In the genomic region with DNA sequence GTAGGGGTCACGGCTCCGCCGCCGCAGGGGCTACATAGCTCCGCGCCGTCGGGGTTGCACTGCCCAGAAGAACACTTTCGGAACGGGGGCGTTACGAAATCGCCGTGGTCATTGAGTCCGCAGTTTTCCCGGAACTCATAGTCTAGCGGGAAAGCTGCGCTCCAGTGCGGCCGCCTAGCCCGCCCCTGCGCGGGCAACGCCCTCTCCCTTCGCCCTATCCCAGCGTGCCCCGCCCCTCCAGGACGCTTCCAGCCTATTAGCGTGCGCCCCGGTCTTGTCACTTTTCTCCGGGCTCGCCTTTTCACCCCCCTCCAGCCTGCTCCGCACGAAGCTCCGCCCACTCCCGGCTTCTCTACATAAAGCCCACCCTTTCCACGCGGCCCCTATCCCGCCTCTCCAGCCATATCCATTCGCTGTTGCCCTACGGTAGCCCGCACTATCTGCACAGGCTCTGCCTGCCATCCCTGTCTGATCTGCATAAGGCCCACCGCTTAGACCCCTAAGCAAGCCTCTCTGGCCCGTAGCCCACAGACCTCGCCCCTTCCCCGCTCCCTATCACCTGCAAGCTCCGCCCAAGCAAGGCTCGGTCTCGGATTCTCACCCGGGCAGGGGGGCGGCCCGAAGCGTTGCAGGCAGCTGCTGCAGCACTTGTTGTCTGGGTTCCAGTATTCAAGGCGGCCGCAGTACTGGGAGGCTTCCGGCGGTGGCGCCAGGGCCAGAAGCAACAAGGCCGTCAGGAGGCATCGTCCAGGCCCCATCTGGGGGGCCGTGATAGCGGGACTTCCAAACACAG, we compare ENCODE assay signal across 1 cellular context.
TF ChIP-seq lines count a peak whose summit lies in the region.

No MANE protein-coding gene starts in this region.

TF ChIP-seq in HepG2, 621 proteins besides CTCF, POLR2A, EP300 and RAD21 (continued from another document and continues in another):
- TF ChIP-seq, protein P1, sequence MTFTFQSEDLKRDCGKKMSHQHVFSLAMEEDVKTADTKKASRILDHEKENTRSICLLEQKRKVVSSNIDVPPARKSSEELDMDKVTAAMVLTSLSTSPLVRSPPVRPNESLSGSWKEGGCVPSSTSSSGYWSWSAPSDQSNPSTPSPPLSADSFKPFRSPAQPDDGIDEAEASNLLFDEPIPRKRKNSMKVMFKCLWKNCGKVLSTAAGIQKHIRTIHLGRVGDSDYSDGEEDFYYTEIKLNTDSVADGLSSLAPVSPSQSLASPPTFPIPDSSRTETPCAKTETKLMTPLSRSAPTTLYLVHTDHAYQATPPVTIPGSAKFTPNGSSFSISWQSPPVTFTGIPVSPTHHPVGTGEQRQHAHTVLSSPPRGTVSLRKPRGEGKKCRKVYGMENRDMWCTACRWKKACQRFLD (CRISPR knock-in tag; IDR thresholded peaks at IDR 0.05; ENCODE audit: borderline replicate concordance): peak; percentile 37; the same call in 1 of the 2 replicates
- TF ChIP-seq, protein P2, sequence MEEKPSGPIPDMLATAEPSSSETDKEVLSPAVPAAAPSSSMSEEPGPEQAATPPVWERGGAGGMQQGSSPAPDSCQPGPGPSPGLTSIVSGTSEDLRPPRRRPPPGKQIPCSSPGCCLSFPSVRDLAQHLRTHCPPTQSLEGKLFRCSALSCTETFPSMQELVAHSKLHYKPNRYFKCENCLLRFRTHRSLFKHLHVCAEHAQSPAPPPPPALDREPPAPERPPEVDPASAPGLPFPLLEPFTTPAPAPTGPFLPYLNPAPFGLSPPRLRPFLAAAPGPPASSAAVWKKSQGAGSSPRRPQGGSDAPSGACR (CRISPR knock-in tag; IDR thresholded peaks at IDR 0.05): no peak; the same call in 1 of the 2 replicates
- TF ChIP-seq MYPOP (CRISPR knock-in tag; IDR thresholded peaks at IDR 0.05) (peak; percentile 88), MYC (CRISPR knock-in tag; IDR thresholded peaks at IDR 0.05; ENCODE audit: borderline replicate concordance) (peak; percentile 74; the same call in 1 of the 2 replicates), TSC22D2 (CRISPR knock-in tag; IDR thresholded peaks at IDR 0.05; ENCODE audit: borderline replicate concordance) (no peak), E2F2 (CRISPR knock-in tag; IDR thresholded peaks at IDR 0.05; ENCODE audit: borderline replicate concordance) (no peak), STAG1 (CRISPR knock-in tag; IDR thresholded peaks at IDR 0.05) (peak; percentile 32), HIVEP1 (CRISPR knock-in tag; IDR thresholded peaks at IDR 0.05) (no peak), RNF2 (conservative IDR thresholded peaks at IDR 0.05; ENCODE audit: low read depth) (0 out of 2 replicates have a peak, but pooled peaks have one; percentile 24), GPN1 (CRISPR knock-in tag; IDR thresholded peaks at IDR 0.05; ENCODE audit: borderline replicate concordance) (no peak), NR1H2 (CRISPR knock-in tag; IDR thresholded peaks at IDR 0.05; ENCODE audit: borderline replicate concordance, low read depth) (no peak), ZNF883 (CRISPR knock-in tag; IDR thresholded peaks at IDR 0.05; ENCODE audit: not compliant biosample characterization) (peak; percentile 53), FOXA1 (IDR thresholded peaks at IDR 0.05) (no peak), FOXA1 (CRISPR knock-in tag; IDR thresholded peaks at IDR 0.05) (peak; percentile 32; the same call in 1 of the 2 replicates), HNF4G (IDR thresholded peaks at IDR 0.05; ENCODE audit: borderline replicate concordance, low read depth, low read length) (no peak; the same call in 1 of the 2 replicates), HNF4G (CRISPR knock-in tag; IDR thresholded peaks at IDR 0.05; ENCODE audit: borderline replicate concordance, low read depth) (no peak), SOX13 (IDR thresholded peaks at IDR 0.05) (no peak), SOX13 (CRISPR knock-in tag; conservative IDR thresholded peaks at IDR 0.05 in 1 of 2, IDR thresholded peaks at IDR 0.05 in 1 of 2) (peak in 1 of 2 experiments; percentile 29; a peak in 1 of 4 replicates), TOE1 (CRISPR knock-in tag; IDR thresholded peaks at IDR 0.05) (no peak), DRAP1 (CRISPR knock-in tag; IDR thresholded peaks at IDR 0.05) (peak; percentile 100), ZNF772 (CRISPR knock-in tag; IDR thresholded peaks at IDR 0.05) (no peak; the same call in 1 of the 2 replicates), ZFP82 (CRISPR knock-in tag; IDR thresholded peaks at IDR 0.05; ENCODE audit: borderline replicate concordance) (no peak), MTF1 (CRISPR knock-in tag; IDR thresholded peaks at IDR 0.05) (no peak), RFXAP (CRISPR knock-in tag; IDR thresholded peaks at IDR 0.05; ENCODE audit: borderline replicate concordance) (no peak), IRF2 (CRISPR knock-in tag; IDR thresholded peaks at IDR 0.05) (peak; percentile 71), XRCC5 (optimal IDR thresholded peaks at IDR 0.05; ENCODE audit: low read length) (peak; percentile 44), ZNF563 (CRISPR knock-in tag; IDR thresholded peaks at IDR 0.05) (no peak), MLX (CRISPR knock-in tag; IDR thresholded peaks at IDR 0.05) (no peak), PAF1 (CRISPR knock-in tag; IDR thresholded peaks at IDR 0.05) (no peak), ZNF33B (CRISPR knock-in tag; IDR thresholded peaks at IDR 0.05) (no peak), NFATC3 (CRISPR knock-in tag; IDR thresholded peaks at IDR 0.05) (peak; percentile 38; the same call in 1 of the 2 replicates), POLR2AphosphoS2 (IDR thresholded peaks at IDR 0.05; ENCODE audit: low read depth, low read length) (no peak), FLYWCH1 (CRISPR knock-in tag; IDR thresholded peaks at IDR 0.05) (no peak), SP140L (CRISPR knock-in tag; IDR thresholded peaks at IDR 0.05; ENCODE audit: borderline replicate concordance) (no peak), CEBPB (IDR thresholded peaks at IDR 0.05; ENCODE audit: borderline replicate concordance, low read depth, low read length) (peak; percentile 96), KIAA2018 (CRISPR knock-in tag; IDR thresholded peaks at IDR 0.05; ENCODE audit: borderline replicate concordance) (no peak)
- TF ChIP-seq, protein P3, sequence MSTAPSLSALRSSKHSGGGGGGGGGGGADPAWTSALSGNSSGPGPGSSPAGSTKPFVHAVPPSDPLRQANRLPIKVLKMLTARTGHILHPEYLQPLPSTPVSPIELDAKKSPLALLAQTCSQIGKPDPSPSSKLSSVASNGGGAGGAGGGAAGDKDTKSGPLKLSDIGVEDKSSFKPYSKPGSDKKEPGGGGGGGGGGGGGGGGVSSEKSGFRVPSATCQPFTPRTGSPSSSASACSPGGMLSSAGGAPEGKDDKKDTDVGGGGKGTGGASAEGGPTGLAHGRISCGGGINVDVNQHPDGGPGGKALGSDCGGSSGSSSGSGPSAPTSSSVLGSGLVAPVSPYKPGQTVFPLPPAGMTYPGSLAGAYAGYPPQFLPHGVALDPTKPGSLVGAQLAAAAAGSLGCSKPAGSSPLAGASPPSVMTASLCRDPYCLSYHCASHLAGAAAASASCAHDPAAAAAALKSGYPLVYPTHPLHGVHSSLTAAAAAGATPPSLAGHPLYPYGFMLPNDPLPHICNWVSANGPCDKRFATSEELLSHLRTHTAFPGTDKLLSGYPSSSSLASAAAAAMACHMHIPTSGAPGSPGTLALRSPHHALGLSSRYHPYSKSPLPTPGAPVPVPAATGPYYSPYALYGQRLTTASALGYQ (CRISPR knock-in tag; IDR thresholded peaks at IDR 0.05): no peak
- TF ChIP-seq, protein P4, sequence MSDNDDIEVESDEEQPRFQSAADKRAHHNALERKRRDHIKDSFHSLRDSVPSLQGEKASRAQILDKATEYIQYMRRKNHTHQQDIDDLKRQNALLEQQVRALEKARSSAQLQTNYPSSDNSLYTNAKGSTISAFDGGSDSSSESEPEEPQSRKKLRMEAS (IDR thresholded peaks at IDR 0.05): peak; percentile 45
- TF ChIP-seq, protein P5, sequence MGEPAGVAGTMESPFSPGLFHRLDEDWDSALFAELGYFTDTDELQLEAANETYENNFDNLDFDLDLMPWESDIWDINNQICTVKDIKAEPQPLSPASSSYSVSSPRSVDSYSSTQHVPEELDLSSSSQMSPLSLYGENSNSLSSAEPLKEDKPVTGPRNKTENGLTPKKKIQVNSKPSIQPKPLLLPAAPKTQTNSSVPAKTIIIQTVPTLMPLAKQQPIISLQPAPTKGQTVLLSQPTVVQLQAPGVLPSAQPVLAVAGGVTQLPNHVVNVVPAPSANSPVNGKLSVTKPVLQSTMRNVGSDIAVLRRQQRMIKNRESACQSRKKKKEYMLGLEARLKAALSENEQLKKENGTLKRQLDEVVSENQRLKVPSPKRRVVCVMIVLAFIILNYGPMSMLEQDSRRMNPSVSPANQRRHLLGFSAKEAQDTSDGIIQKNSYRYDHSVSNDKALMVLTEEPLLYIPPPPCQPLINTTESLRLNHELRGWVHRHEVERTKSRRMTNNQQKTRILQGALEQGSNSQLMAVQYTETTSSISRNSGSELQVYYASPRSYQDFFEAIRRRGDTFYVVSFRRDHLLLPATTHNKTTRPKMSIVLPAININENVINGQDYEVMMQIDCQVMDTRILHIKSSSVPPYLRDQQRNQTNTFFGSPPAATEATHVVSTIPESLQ (CRISPR knock-in tag; conservative IDR thresholded peaks at IDR 0.05): no peak
